Comparison of ENCODE assay signal across 1 cellular context in the genomic region with DNA sequence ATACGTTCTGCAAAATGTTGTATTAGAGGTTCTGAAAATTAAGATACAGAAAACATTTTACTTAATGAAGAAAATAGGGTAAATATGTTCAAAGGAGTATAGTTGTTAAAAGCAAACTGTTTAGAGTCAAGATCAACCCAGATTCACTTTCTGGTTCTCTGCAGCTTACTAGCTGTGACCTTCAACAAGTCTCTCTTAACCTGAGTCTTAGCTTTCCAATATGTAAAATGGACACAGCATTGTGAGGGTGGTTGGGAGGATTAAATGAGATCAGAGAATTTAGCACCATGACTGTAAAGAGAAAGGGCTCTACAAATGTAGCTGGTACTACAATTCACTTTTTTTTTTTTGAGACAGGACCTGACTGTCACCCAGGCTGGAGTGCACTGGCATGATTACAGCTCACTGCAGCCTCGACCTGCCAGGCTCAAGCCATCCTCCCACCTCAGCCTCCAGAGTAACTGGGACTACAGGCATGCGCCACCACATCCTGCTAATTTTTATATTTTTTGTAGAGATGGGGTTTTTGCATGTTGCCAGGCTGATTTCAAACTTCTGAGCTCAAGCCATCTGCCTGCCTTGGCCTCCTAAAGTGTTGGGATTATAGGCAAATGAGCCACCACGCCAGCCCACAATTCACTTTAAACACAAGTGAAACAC.
TF ChIP-seq lines count a peak whose summit lies in the region.

No MANE protein-coding gene starts in this region.

TF ChIP-seq in HepG2, 621 proteins besides CTCF, POLR2A, EP300 and RAD21:
- TF ChIP-seq, protein P1, sequence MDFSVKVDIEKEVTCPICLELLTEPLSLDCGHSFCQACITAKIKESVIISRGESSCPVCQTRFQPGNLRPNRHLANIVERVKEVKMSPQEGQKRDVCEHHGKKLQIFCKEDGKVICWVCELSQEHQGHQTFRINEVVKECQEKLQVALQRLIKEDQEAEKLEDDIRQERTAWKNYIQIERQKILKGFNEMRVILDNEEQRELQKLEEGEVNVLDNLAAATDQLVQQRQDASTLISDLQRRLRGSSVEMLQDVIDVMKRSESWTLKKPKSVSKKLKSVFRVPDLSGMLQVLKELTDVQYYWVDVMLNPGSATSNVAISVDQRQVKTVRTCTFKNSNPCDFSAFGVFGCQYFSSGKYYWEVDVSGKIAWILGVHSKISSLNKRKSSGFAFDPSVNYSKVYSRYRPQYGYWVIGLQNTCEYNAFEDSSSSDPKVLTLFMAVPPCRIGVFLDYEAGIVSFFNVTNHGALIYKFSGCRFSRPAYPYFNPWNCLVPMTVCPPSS (IDR thresholded peaks at IDR 0.05) = no peak
- TF ChIP-seq HCFC1 (IDR thresholded peaks at IDR 0.05; ENCODE audit: low read depth, low read length) (no peak), ZNF629 (CRISPR knock-in tag; conservative IDR thresholded peaks at IDR 0.05) (peak; percentile 81)
- TF ChIP-seq, protein P2, sequence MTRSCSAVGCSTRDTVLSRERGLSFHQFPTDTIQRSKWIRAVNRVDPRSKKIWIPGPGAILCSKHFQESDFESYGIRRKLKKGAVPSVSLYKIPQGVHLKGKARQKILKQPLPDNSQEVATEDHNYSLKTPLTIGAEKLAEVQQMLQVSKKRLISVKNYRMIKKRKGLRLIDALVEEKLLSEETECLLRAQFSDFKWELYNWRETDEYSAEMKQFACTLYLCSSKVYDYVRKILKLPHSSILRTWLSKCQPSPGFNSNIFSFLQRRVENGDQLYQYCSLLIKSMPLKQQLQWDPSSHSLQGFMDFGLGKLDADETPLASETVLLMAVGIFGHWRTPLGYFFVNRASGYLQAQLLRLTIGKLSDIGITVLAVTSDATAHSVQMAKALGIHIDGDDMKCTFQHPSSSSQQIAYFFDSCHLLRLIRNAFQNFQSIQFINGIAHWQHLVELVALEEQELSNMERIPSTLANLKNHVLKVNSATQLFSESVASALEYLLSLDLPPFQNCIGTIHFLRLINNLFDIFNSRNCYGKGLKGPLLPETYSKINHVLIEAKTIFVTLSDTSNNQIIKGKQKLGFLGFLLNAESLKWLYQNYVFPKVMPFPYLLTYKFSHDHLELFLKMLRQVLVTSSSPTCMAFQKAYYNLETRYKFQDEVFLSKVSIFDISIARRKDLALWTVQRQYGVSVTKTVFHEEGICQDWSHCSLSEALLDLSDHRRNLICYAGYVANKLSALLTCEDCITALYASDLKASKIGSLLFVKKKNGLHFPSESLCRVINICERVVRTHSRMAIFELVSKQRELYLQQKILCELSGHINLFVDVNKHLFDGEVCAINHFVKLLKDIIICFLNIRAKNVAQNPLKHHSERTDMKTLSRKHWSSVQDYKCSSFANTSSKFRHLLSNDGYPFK (CRISPR knock-in tag; IDR thresholded peaks at IDR 0.05; ENCODE audit: borderline replicate concordance) = 0 out of 2 replicates have a peak, but pooled peaks have one; percentile 34
- TF ChIP-seq, protein P3, sequence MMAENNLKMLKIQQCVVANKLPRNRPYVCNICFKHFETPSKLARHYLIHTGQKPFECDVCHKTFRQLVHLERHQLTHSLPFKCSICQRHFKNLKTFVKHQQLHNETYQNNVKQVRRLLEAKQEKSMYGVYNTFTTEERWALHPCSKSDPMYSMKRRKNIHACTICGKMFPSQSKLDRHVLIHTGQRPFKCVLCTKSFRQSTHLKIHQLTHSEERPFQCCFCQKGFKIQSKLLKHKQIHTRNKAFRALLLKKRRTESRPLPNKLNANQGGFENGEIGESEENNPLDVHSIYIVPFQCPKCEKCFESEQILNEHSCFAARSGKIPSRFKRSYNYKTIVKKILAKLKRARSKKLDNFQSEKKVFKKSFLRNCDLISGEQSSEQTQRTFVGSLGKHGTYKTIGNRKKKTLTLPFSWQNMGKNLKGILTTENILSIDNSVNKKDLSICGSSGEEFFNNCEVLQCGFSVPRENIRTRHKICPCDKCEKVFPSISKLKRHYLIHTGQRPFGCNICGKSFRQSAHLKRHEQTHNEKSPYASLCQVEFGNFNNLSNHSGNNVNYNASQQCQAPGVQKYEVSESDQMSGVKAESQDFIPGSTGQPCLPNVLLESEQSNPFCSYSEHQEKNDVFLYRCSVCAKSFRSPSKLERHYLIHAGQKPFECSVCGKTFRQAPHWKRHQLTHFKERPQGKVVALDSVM (CRISPR knock-in tag; IDR thresholded peaks at IDR 0.05) = peak; percentile 71
TF ChIP-seq in HepG2: peak in this region for 3.
